In the genomic region with DNA sequence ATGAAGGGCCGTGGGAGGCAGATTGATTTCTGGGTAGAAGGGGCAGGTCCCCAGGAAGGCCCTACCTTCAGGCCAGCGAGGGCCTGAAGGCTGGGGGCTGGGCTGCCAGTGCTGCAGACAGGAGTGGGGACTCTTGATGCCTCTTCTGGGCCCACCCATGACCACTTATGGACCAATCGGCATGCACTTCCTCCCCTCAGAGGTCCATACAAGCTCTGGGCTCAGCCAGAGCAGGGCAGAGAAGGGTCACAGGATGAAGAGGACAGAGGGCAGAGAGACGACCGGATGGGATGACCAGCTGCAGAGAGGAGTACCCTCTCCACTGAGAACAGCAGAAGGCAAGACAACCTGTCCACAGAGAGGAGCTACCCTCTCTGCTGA, we compare ENCODE assay signal across 8 cellular contexts.
DNase-seq lines count a peak whose midpoint lies in the region; ATAC-seq lines count a peak whose summit lies in the region.

No MANE protein-coding gene starts in this region.

- H3K9ac ChIP-seq in adipocyte (ENCODE audit: low read length): peak overlapping the region; percentile 70
- H3K9ac ChIP-seq in mesenchymal stem cell (ENCODE audit: low read length): peak overlapping the region; percentile 67

- no peak overlapping the region for H2AK5ac ChIP-seq in mesenchymal stem cell (ENCODE audit: low read length, severe bottlenecking)

- no peak for DNase-seq in adipocyte (ENCODE audit: low read depth)
- no peak for DNase-seq in mesenchymal stem cell
- DNase-seq in NCI-H1930 (lab: John Stamatoyannopoulos, UW): no peak
- DNase-seq in retina: no peak
- DNase-seq in mucosa of gallbladder (ENCODE audit: low spot score): no peak

- 33% methylated on average over 5 of the region's 5 CpGs for WGBS in mesenchymal stem cell

- peak overlapping the region; percentile 90 for H2AFZ ChIP-seq in ACC112 (ENCODE audit: low read length, unreplicated experiment)
- H2AFZ ChIP-seq in mesenchymal stem cell (ENCODE audit: low read depth, low read length): peak overlapping the region; percentile 85

- ATAC-seq in GM19372 (IDR thresholded peaks at IDR 0.05; ENCODE audit: low read depth, unreplicated experiment) (peak; percentile 52), HG03439 (IDR thresholded peaks at IDR 0.05; ENCODE audit: unreplicated experiment) (peak; percentile 40)

- H2BK15ac ChIP-seq in mesenchymal stem cell (ENCODE audit: low read depth, poor library complexity, severe bottlenecking): no peak overlapping the region

- H3K4me2 ChIP-seq in mesenchymal stem cell (ENCODE audit: low read length, poor library complexity, severe bottlenecking): peak overlapping the region; percentile 77

- H3K4ac ChIP-seq in mesenchymal stem cell (ENCODE audit: low read depth in 1 of 2, low read length in 2 of 2): no peak overlapping the region

- no peaks in the 10 kb centered on the region for H3K27me3 ChIP-seq in ACC112 (ENCODE audit: insufficient read depth, low read length)
- no peaks in the 10 kb centered on the region for H3K27me3 ChIP-seq in adipocyte (replicated peaks; ENCODE audit: control insufficient read depth, insufficient read depth, low read length)
- H3K27me3 ChIP-seq in mesenchymal stem cell (ENCODE audit: control insufficient read depth in 1 of 2, insufficient read depth in 1 of 2, low read length in 2 of 2): peaks cover 0 to 3% of the 10 kb centered on the region in 2 experiments

- no peaks in the 10 kb centered on the region for H3K79me1 ChIP-seq in mesenchymal stem cell (replicated peaks; ENCODE audit: low read length, poor library complexity, severe bottlenecking)

- no peak overlapping the region for H3K27ac ChIP-seq in ACC112 (ENCODE audit: low read depth, low read length)
- H3K27ac ChIP-seq in mesenchymal stem cell (ENCODE audit: low read length, poor library complexity, severe bottlenecking): peak overlapping the region; percentile 30

- no peak overlapping the region for H2BK12ac ChIP-seq in mesenchymal stem cell (ENCODE audit: low read length in 2 of 2)

- H3K4me1 ChIP-seq in ACC112 (ENCODE audit: control insufficient read depth, insufficient read depth, low read length, unreplicated experiment) (no peaks in the 10 kb centered on the region), adipocyte (ENCODE audit: control insufficient read depth, insufficient read depth, low read length) (peaks cover 4% of the 10 kb centered on the region), mesenchymal stem cell (ENCODE audit: control insufficient read depth, insufficient read depth, low read depth, low read length) (peaks cover 19% of the 10 kb centered on the region)

- no peak overlapping the region for H4K91ac ChIP-seq in mesenchymal stem cell (ENCODE audit: low read length)

- H2BK5ac ChIP-seq in mesenchymal stem cell (ENCODE audit: low read depth, low read length, poor library complexity, severe bottlenecking): no peak overlapping the region

- H3K36me3 ChIP-seq in ACC112 (ENCODE audit: insufficient read depth, low read length) (no peaks in the 10 kb centered on the region), adipocyte (ENCODE audit: control insufficient read depth, insufficient read depth, low read length, severe bottlenecking) (no peaks in the 10 kb centered on the region), mesenchymal stem cell (ENCODE audit: control insufficient read depth in 1 of 2, insufficient read depth in 2 of 2, low read depth in 1 of 2, low read length in 2 of 2) (no peaks in the 10 kb centered on the region)

- H2BK120ac ChIP-seq in mesenchymal stem cell (ENCODE audit: low read depth, low read length): no peak overlapping the region

- no peak overlapping the region for H3K14ac ChIP-seq in mesenchymal stem cell (ENCODE audit: low read length in 2 of 2)

- no peak overlapping the region for H3K23ac ChIP-seq in mesenchymal stem cell (ENCODE audit: low read length in 2 of 2)

- H3K4me3 ChIP-seq in ACC112 (ENCODE audit: low read depth, low read length) (peak overlapping the region; percentile 70), adipocyte (ENCODE audit: low read length) (peak overlapping the region; percentile 77), mesenchymal stem cell (ENCODE audit: insufficient read depth in 1 of 2, low read depth in 1 of 2, low read length in 2 of 2) (peak overlapping the region in 1 of 2 experiments; percentile 75)

- peaks cover 6% of the 10 kb centered on the region for H3K9me3 ChIP-seq in adipocyte (ENCODE audit: control insufficient read depth, low read length)
- H3K9me3 ChIP-seq in mesenchymal stem cell (ENCODE audit: control insufficient read depth, low read length): peaks cover 6% of the 10 kb centered on the region

- H3K79me2 ChIP-seq in ACC112 (ENCODE audit: control insufficient read depth, insufficient read depth, low read length, unreplicated experiment): no peaks in the 10 kb centered on the region

- H4K8ac ChIP-seq in mesenchymal stem cell (ENCODE audit: low read length): peak overlapping the region; percentile 38

- peak overlapping the region in 1 of 2 experiments; percentile 2 for H3K18ac ChIP-seq in mesenchymal stem cell (ENCODE audit: low read depth in 1 of 2, low read length in 2 of 2)
